In the genomic region with DNA sequence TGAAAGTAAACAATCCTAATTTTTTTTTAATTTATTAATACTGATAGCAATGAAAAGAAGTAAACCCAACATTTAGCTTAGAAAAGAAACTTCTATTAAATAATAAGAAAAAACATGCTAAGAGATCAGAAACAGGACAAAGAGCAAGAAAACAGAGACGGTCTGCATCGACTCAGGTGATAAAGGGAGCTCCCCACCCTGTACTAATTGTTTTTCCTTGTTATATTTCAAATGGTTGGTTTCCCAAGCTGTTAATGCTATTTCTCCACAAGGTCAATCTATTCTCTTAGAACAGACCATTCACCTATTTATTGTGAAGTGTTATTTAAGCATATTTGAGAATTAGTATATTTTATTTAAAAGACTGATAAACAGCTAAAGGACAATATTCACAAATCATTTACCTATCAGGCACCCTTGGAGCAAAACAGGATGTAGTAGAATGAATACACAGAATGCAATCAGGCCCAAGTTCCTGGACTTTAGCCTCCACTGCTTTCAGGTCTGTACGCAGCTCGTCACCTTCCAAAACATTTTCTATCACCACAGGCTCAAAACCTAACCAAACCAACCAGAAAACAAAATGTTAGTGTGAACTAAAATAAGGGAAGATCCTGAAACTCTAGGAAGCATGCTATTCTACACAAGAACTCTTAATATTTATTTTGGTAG, we compare ENCODE assay signal across 1 cellular context.
TF ChIP-seq lines count a peak whose summit lies in the region.

No MANE protein-coding gene starts in this region.

TF ChIP-seq in HepG2, 621 proteins besides CTCF, POLR2A, EP300 and RAD21 (continued from another document and continues in another):
- TF ChIP-seq, protein P1, sequence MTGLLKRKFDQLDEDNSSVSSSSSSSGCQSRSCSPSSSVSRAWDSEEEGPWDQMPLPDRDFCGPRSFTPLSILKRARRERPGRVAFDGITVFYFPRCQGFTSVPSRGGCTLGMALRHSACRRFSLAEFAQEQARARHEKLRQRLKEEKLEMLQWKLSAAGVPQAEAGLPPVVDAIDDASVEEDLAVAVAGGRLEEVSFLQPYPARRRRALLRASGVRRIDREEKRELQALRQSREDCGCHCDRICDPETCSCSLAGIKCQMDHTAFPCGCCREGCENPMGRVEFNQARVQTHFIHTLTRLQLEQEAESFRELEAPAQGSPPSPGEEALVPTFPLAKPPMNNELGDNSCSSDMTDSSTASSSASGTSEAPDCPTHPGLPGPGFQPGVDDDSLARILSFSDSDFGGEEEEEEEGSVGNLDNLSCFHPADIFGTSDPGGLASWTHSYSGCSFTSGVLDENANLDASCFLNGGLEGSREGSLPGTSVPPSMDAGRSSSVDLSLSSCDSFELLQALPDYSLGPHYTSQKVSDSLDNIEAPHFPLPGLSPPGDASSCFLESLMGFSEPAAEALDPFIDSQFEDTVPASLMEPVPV (CRISPR knock-in tag; IDR thresholded peaks at IDR 0.05): no peak
- peak; percentile 56 for TF ChIP-seq CEBPG (CRISPR knock-in tag; IDR thresholded peaks at IDR 0.05)
- TF ChIP-seq ZZZ3 (CRISPR knock-in tag; IDR thresholded peaks at IDR 0.05; ENCODE audit: borderline replicate concordance): no peak
- no peak for TF ChIP-seq REL (CRISPR knock-in tag; conservative IDR thresholded peaks at IDR 0.05)
- peak; percentile 57; the same call in 1 of the 2 replicates for TF ChIP-seq ERF (CRISPR knock-in tag; IDR thresholded peaks at IDR 0.05)
- no peak for TF ChIP-seq HOXA7 (CRISPR knock-in tag; IDR thresholded peaks at IDR 0.05)
- TF ChIP-seq GATAD1 (CRISPR knock-in tag; IDR thresholded peaks at IDR 0.05): 0 out of 2 replicates have a peak, but pooled peaks have one; percentile 26
- TF ChIP-seq NR1H2 (CRISPR knock-in tag; IDR thresholded peaks at IDR 0.05; ENCODE audit: borderline replicate concordance, low read depth): no peak
- no peak for TF ChIP-seq PHB2 (IDR thresholded peaks at IDR 0.05; ENCODE audit: partially characterized antibody)
- no peak for TF ChIP-seq ZNF136 (CRISPR knock-in tag; IDR thresholded peaks at IDR 0.05; ENCODE audit: low read depth)
- no peak for TF ChIP-seq MLLT10 (CRISPR knock-in tag; IDR thresholded peaks at IDR 0.05)
- TF ChIP-seq, protein P2, sequence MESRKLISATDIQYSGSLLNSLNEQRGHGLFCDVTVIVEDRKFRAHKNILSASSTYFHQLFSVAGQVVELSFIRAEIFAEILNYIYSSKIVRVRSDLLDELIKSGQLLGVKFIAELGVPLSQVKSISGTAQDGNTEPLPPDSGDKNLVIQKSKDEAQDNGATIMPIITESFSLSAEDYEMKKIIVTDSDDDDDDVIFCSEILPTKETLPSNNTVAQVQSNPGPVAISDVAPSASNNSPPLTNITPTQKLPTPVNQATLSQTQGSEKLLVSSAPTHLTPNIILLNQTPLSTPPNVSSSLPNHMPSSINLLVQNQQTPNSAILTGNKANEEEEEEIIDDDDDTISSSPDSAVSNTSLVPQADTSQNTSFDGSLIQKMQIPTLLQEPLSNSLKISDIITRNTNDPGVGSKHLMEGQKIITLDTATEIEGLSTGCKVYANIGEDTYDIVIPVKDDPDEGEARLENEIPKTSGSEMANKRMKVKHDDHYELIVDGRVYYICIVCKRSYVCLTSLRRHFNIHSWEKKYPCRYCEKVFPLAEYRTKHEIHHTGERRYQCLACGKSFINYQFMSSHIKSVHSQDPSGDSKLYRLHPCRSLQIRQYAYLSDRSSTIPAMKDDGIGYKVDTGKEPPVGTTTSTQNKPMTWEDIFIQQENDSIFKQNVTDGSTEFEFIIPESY (CRISPR knock-in tag; IDR thresholded peaks at IDR 0.05): no peak
- TF ChIP-seq, protein P3, sequence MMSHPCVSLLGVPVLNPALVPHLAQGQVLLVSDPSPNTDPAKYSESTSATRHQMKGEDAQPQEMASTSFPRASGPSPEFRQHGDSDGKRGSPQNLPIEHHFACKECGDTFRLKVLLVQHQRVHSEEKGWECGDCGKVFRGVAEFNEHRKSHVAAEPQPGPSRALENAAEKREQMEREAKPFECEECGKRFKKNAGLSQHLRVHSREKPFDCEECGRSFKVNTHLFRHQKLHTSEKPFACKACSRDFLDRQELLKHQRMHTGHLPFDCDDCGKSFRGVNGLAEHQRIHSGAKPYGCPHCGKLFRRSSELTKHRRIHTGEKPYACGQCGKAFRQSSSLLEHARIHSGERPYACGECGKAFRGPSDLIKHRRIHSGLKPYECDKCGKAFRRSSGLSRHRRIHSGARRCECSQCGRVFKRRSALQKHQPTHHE (CRISPR knock-in tag; IDR thresholded peaks at IDR 0.05; ENCODE audit: borderline replicate concordance): no peak
- TF ChIP-seq TCF7L2 (IDR thresholded peaks at IDR 0.05; ENCODE audit: low read depth, low read length): no peak
- no peak for TF ChIP-seq CHD4 (IDR thresholded peaks at IDR 0.05; ENCODE audit: borderline replicate concordance, low read length)
- TF ChIP-seq BCL6 (CRISPR knock-in tag; IDR thresholded peaks at IDR 0.05): 0 out of 2 replicates have a peak, but pooled peaks have one; percentile 22
- no peak for TF ChIP-seq HCFC1 (IDR thresholded peaks at IDR 0.05; ENCODE audit: low read depth, low read length)
- TF ChIP-seq SPEN (CRISPR knock-in tag; IDR thresholded peaks at IDR 0.05; ENCODE audit: low read depth): no peak
- TF ChIP-seq TBL1XR1 (IDR thresholded peaks at IDR 0.05; ENCODE audit: borderline replicate concordance, low read length, partially characterized antibody): no peak
- no peak for TF ChIP-seq ZNF317 (CRISPR knock-in tag; IDR thresholded peaks at IDR 0.05)
- TF ChIP-seq KMT2A (CRISPR knock-in tag; IDR thresholded peaks at IDR 0.05): peak; percentile 44; the same call in 1 of the 2 replicates
- TF ChIP-seq CBX1 (IDR thresholded peaks at IDR 0.05; ENCODE audit: low read depth): no peak
- TF ChIP-seq POLR2G (IDR thresholded peaks at IDR 0.05; ENCODE audit: low read depth, low read length): peak; percentile 64
- no peak for TF ChIP-seq HMGA1 (CRISPR knock-in tag; conservative IDR thresholded peaks at IDR 0.05)
- TF ChIP-seq NR2C2 (CRISPR knock-in tag; IDR thresholded peaks at IDR 0.05; ENCODE audit: borderline replicate concordance): no peak
- no peak for TF ChIP-seq CBX2 (IDR thresholded peaks at IDR 0.05; ENCODE audit: low read depth, low read length)
- TF ChIP-seq CBX2 (CRISPR knock-in tag; IDR thresholded peaks at IDR 0.05; ENCODE audit: low read depth): no peak
- no peak for TF ChIP-seq SMAD1 (CRISPR knock-in tag; IDR thresholded peaks at IDR 0.05; ENCODE audit: borderline replicate concordance, low read depth)
- TF ChIP-seq, protein P4, sequence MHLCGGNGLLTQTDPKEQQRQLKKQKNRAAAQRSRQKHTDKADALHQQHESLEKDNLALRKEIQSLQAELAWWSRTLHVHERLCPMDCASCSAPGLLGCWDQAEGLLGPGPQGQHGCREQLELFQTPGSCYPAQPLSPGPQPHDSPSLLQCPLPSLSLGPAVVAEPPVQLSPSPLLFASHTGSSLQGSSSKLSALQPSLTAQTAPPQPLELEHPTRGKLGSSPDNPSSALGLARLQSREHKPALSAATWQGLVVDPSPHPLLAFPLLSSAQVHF (CRISPR knock-in tag; IDR thresholded peaks at IDR 0.05): no peak
- TF ChIP-seq, protein P5, sequence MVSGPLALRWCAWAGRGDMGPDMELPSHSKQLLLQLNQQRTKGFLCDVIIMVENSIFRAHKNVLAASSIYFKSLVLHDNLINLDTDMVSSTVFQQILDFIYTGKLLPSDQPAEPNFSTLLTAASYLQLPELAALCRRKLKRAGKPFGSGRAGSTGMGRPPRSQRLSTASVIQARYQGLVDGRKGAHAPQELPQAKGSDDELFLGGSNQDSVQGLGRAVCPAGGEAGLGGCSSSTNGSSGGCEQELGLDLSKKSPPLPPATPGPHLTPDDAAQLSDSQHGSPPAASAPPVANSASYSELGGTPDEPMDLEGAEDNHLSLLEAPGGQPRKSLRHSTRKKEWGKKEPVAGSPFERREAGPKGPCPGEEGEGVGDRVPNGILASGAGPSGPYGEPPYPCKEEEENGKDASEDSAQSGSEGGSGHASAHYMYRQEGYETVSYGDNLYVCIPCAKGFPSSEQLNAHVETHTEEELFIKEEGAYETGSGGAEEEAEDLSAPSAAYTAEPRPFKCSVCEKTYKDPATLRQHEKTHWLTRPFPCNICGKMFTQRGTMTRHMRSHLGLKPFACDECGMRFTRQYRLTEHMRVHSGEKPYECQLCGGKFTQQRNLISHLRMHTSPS (CRISPR knock-in tag; IDR thresholded peaks at IDR 0.05; ENCODE audit: low read depth): no peak
- no peak for TF ChIP-seq CAMTA2 (CRISPR knock-in tag; IDR thresholded peaks at IDR 0.05; ENCODE audit: borderline replicate concordance)
- TF ChIP-seq, protein P6, sequence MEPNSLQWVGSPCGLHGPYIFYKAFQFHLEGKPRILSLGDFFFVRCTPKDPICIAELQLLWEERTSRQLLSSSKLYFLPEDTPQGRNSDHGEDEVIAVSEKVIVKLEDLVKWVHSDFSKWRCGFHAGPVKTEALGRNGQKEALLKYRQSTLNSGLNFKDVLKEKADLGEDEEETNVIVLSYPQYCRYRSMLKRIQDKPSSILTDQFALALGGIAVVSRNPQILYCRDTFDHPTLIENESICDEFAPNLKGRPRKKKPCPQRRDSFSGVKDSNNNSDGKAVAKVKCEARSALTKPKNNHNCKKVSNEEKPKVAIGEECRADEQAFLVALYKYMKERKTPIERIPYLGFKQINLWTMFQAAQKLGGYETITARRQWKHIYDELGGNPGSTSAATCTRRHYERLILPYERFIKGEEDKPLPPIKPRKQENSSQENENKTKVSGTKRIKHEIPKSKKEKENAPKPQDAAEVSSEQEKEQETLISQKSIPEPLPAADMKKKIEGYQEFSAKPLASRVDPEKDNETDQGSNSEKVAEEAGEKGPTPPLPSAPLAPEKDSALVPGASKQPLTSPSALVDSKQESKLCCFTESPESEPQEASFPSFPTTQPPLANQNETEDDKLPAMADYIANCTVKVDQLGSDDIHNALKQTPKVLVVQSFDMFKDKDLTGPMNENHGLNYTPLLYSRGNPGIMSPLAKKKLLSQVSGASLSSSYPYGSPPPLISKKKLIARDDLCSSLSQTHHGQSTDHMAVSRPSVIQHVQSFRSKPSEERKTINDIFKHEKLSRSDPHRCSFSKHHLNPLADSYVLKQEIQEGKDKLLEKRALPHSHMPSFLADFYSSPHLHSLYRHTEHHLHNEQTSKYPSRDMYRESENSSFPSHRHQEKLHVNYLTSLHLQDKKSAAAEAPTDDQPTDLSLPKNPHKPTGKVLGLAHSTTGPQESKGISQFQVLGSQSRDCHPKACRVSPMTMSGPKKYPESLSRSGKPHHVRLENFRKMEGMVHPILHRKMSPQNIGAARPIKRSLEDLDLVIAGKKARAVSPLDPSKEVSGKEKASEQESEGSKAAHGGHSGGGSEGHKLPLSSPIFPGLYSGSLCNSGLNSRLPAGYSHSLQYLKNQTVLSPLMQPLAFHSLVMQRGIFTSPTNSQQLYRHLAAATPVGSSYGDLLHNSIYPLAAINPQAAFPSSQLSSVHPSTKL (CRISPR knock-in tag; IDR thresholded peaks at IDR 0.05): peak; percentile 78
- TF ChIP-seq SAP130 (CRISPR knock-in tag; IDR thresholded peaks at IDR 0.05; ENCODE audit: low read depth): peak; percentile 64
- TF ChIP-seq ZNF12 (CRISPR knock-in tag; IDR thresholded peaks at IDR 0.05): no peak
- TF ChIP-seq, protein P7, sequence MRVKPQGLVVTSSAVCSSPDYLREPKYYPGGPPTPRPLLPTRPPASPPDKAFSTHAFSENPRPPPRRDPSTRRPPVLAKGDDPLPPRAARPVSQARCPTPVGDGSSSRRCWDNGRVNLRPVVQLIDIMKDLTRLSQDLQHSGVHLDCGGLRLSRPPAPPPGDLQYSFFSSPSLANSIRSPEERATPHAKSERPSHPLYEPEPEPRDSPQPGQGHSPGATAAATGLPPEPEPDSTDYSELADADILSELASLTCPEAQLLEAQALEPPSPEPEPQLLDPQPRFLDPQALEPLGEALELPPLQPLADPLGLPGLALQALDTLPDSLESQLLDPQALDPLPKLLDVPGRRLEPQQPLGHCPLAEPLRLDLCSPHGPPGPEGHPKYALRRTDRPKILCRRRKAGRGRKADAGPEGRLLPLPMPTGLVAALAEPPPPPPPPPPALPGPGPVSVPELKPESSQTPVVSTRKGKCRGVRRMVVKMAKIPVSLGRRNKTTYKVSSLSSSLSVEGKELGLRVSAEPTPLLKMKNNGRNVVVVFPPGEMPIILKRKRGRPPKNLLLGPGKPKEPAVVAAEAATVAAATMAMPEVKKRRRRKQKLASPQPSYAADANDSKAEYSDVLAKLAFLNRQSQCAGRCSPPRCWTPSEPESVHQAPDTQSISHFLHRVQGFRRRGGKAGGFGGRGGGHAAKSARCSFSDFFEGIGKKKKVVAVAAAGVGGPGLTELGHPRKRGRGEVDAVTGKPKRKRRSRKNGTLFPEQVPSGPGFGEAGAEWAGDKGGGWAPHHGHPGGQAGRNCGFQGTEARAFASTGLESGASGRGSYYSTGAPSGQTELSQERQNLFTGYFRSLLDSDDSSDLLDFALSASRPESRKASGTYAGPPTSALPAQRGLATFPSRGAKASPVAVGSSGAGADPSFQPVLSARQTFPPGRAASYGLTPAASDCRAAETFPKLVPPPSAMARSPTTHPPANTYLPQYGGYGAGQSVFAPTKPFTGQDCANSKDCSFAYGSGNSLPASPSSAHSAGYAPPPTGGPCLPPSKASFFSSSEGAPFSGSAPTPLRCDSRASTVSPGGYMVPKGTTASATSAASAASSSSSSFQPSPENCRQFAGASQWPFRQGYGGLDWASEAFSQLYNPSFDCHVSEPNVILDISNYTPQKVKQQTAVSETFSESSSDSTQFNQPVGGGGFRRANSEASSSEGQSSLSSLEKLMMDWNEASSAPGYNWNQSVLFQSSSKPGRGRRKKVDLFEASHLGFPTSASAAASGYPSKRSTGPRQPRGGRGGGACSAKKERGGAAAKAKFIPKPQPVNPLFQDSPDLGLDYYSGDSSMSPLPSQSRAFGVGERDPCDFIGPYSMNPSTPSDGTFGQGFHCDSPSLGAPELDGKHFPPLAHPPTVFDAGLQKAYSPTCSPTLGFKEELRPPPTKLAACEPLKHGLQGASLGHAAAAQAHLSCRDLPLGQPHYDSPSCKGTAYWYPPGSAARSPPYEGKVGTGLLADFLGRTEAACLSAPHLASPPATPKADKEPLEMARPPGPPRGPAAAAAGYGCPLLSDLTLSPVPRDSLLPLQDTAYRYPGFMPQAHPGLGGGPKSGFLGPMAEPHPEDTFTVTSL (CRISPR knock-in tag; IDR thresholded peaks at IDR 0.05; ENCODE audit: borderline replicate concordance): peak; percentile 57; the same call in 1 of the 2 replicates
- no peak for TF ChIP-seq MXI1 (IDR thresholded peaks at IDR 0.05; ENCODE audit: borderline replicate concordance, low read depth, low read length)
- TF ChIP-seq, protein P8, sequence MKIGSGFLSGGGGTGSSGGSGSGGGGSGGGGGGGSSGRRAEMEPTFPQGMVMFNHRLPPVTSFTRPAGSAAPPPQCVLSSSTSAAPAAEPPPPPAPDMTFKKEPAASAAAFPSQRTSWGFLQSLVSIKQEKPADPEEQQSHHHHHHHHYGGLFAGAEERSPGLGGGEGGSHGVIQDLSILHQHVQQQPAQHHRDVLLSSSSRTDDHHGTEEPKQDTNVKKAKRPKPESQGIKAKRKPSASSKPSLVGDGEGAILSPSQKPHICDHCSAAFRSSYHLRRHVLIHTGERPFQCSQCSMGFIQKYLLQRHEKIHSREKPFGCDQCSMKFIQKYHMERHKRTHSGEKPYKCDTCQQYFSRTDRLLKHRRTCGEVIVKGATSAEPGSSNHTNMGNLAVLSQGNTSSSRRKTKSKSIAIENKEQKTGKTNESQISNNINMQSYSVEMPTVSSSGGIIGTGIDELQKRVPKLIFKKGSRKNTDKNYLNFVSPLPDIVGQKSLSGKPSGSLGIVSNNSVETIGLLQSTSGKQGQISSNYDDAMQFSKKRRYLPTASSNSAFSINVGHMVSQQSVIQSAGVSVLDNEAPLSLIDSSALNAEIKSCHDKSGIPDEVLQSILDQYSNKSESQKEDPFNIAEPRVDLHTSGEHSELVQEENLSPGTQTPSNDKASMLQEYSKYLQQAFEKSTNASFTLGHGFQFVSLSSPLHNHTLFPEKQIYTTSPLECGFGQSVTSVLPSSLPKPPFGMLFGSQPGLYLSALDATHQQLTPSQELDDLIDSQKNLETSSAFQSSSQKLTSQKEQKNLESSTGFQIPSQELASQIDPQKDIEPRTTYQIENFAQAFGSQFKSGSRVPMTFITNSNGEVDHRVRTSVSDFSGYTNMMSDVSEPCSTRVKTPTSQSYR (CRISPR knock-in tag; IDR thresholded peaks at IDR 0.05; ENCODE audit: borderline replicate concordance): no peak
- TF ChIP-seq YEATS4 (CRISPR knock-in tag; IDR thresholded peaks at IDR 0.05; ENCODE audit: borderline replicate concordance): peak; percentile 28; the same call in 1 of the 2 replicates
